In genomic region chr12:53849113-53849512, GRCh38 we compare ENCODE assay signal across 3 cellular contexts.
"Had no signal": no experiment of that assay in that cellular context is flagged by ENCODE, and none has a peak within 500 bp of the region (broad histone marks: within the 10 kb centered on the region; RNA-seq: fewer than 3 reads in every experiment).

No MANE protein-coding gene starts in this region.

- H3K4me3 ChIP-seq: GM12878 had no signal

- DNase-seq: GDM1, GF-D8 had no signal

- ATAC-seq: GM12878 had no signal
